Comparison of ENCODE assay signal across 12 cellular contexts in genomic region chr2:144798019-144798418, GRCh38.
A peak's percentile ranks its signal among the peaks of the same experiment; 100 is the strongest.
DNase-seq lines count a peak whose midpoint lies in the region; ATAC-seq, FAIRE-seq and TF ChIP-seq lines count a peak whose summit lies in the region.
"Had no signal": no experiment of that assay in that cellular context is flagged by ENCODE, and none has a peak within 500 bp of the region (broad histone marks: within the 10 kb centered on the region; RNA-seq: fewer than 3 reads in every experiment).

No MANE protein-coding gene starts in this region.

- 13% methylated on average over 2 of the region's 2 CpGs for WGBS in smooth muscle cell (ENCODE audit: low lambda C conversion rate)

- H3K4me2 ChIP-seq in smooth muscle cell, result peak overlapping the region; percentile 63
- H3K4me2 ChIP-seq: BLaER1 had no signal

- H3K36me3 ChIP-seq in smooth muscle cell (ENCODE audit: low read depth), result no peaks in the 10 kb centered on the region
- H3K36me3 ChIP-seq: BLaER1 had no signal

- no peaks in the 10 kb centered on the region for H4K20me1 ChIP-seq in smooth muscle cell (ENCODE audit: low read depth)
- H4K20me1 ChIP-seq: BLaER1 had no signal

- peak; percentile 30 for FAIRE-seq in H54 (lab: Jason Lieb, UNC)

- H3K79me2 ChIP-seq in smooth muscle cell (ENCODE audit: low read depth), result no peaks in the 10 kb centered on the region

- no peak for ATAC-seq in HG02571 (IDR thresholded peaks at IDR 0.05; ENCODE audit: unreplicated experiment)
- ATAC-seq: HCT116 had no signal

- H3K27me3 ChIP-seq in smooth muscle cell (ENCODE audit: low read depth), result no peaks in the 10 kb centered on the region
- H3K27me3 ChIP-seq: BLaER1 had no signal

- peak overlapping the region; percentile 82 for H2AFZ ChIP-seq in smooth muscle cell (ENCODE audit: low read depth)

- peak overlapping the region; percentile 58 for H3K27ac ChIP-seq in smooth muscle cell (ENCODE audit: low read depth)
- H3K27ac ChIP-seq: 22Rv1, BLaER1 had no signal

- H3K9me3 ChIP-seq in smooth muscle cell (replicated peaks; ENCODE audit: low read depth), result no peaks in the 10 kb centered on the region
- H3K9me3 ChIP-seq: BLaER1, Caco-2 had no signal

- no peak overlapping the region for H3K9ac ChIP-seq in smooth muscle cell (ENCODE audit: low read depth)
- H3K9ac ChIP-seq: BLaER1 had no signal

- TF ChIP-seq CTCF in smooth muscle cell (IDR thresholded peaks at IDR 0.05; ENCODE audit: borderline replicate concordance, insufficient read depth, poor library complexity, severe bottlenecking), result no peak

- peaks cover 8% of the 10 kb centered on the region for H3F3A ChIP-seq in smooth muscle cell (ENCODE audit: low read depth)

- H3K4me1 ChIP-seq in smooth muscle cell (ENCODE audit: low read depth), result peaks cover 23% of the 10 kb centered on the region
- H3K4me1 ChIP-seq: BLaER1, Caco-2 had no signal

- DNase-seq in DMS 273 (lab: John Stamatoyannopoulos, UW; ENCODE audit: unreplicated experiment), result peak; percentile 4
- no peak for DNase-seq in DMS 273 treated with DMSO at 0.1 percent for 48 hours (lab: John Stamatoyannopoulos, UW)
- no peak for DNase-seq in H54 (ENCODE audit: insufficient read length, low spot score)
- DNase-seq in left kidney (ENCODE audit: low read depth, low spot score), result peak; percentile 12
- DNase-seq in smooth muscle cell (lab: John Stamatoyannopoulos, UW; ENCODE audit: unreplicated experiment), result no peak
- DNase-seq in iPS-NIHi11 (ENCODE audit: low spot score), result no peak
- DNase-seq: Caco-2; CD8-positive, alpha-beta memory T cell had no signal

- no peak for TF ChIP-seq POLR2A in H54 (IDR thresholded peaks at IDR 0.05; ENCODE audit: low read depth, low read length)

- no peak overlapping the region for H3K4me3 ChIP-seq in smooth muscle cell
- H3K4me3 ChIP-seq: BLaER1 had no signal

Comparison
In these comparisons a context has a peak if more than half of its experiments do, and no peak if none do; other contexts are left out.
1. DNase-seq: peak in DMS 273 (single experiment) and left kidney (single experiment); none in DMS 273 treated with DMSO at 0.1 percent for 48 hours (single experiment), H54 (single experiment), smooth muscle cell (single experiment) and iPS-NIHi11 (single experiment).